In genomic region chr22:26549902-26550497, GRCh38 we compare ENCODE assay signal across 2 cellular contexts.
A peak's percentile ranks its signal among the peaks of the same experiment; 100 is the strongest.
TF ChIP-seq lines count a peak whose summit lies in the region.

No MANE protein-coding gene starts in this region.

TF ChIP-seq in IMR-90, 13 proteins besides CTCF, POLR2A, EP300 and RAD21 (continued from another document):
- no peak for TF ChIP-seq SMC3 (IDR thresholded peaks at IDR 0.05; ENCODE audit: low read depth, low read length)

TF ChIP-seq in liver, 16 proteins besides CTCF, POLR2A, EP300 and RAD21 (continued from another document):
- TF ChIP-seq REST (IDR thresholded peaks at IDR 0.05) (no peak), TAF1 (conservative IDR thresholded peaks at IDR 0.05) (no peak), RXRA (IDR thresholded peaks at IDR 0.05) (peak in 1 of 2 donors; percentile 4), JUND (IDR thresholded peaks at IDR 0.05) (peak in 1 of 2 donors; percentile 10), ZBTB33 (IDR thresholded peaks at IDR 0.05) (no peak)
TF ChIP-seq in liver: peak in this region for 3.
